ENCODE assay signal across 24 cellular contexts in the genomic region with DNA sequence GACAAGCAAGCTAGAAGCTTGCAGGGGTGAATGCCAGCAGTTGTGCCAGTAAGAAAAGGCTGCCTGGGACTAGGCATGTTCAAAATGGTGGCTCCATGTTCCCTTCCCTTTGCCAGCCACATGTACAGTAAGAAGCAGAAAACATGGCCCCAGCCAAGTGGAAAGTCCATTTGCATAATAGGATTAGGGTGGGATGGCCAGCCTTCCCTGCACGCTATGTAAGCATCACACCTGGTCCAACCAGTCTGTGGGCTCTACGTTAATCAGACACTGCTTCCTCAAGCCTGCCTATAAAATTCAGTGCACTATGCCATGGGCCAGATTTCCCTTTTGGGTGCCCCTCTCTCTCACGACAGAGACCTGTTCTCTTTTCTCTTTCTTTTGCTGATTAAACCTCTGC.
"Had no signal": no experiment of that assay in that cellular context is flagged by ENCODE, and none has a peak within 500 bp of the region (broad histone marks: within the 10 kb centered on the region; RNA-seq: fewer than 3 reads in every experiment).

No MANE protein-coding gene starts in this region.

- H3K4me3 Mint-ChIP-seq: effector memory CD8-positive, alpha-beta T cell; mesothelial cell of epicardium; naive thymus-derived CD4-positive, alpha-beta T cell; nephron; stimulated activated naive B cell treated with anti-CD40 and anti-IgM and Interleukin-4, amounts not matched to agents 10 μg/mL and 1 μg/mL and 100 μg/mL, for 72 hours; stimulated activated naive CD8-positive, alpha-beta T cell treated with anti-CD3 and anti-CD28 coated beads, Interleukin-15, Interleukin-2, amounts not matched to agents 100 ng/mL and 50 ng/mL, for 24 hours had no signal

- H3K4me3 ChIP-seq: esophagus squamous epithelium, heart right ventricle, left lung, psoas muscle, skin epidermis, spleen, thoracic aorta, tibial nerve, upper lobe of left lung had no signal

- H3K27me3 ChIP-seq: esophagus squamous epithelium, heart right ventricle, left lung, spleen, tibial nerve, upper lobe of left lung had no signal

- DNase-seq: cortex of kidney; effector memory CD8-positive, alpha-beta T cell; erythroblast; esophagus squamous epithelium; foreskin melanocyte; glutamatergic neuron; heart right ventricle; hippocampal formation; left cardiac atrium; left lung; mesenchymal stem cell; naive thymus-derived CD4-positive, alpha-beta T cell; nucleus accumbens; psoas muscle; right cardiac atrium; spleen; stimulated activated naive B cell treated with anti-CD40 and anti-IgM and Interleukin-4, amounts not matched to agents 10 μg/mL and 1 μg/mL and 100 μg/mL, for 72 hours; upper lobe of left lung had no signal

- H3K36me3 Mint-ChIP-seq: mesothelial cell of epicardium; naive thymus-derived CD4-positive, alpha-beta T cell; stimulated activated naive B cell treated with anti-CD40 and anti-IgM and Interleukin-4, amounts not matched to agents 10 μg/mL and 1 μg/mL and 100 μg/mL, for 72 hours had no signal

- H3K27ac Mint-ChIP-seq: effector memory CD8-positive, alpha-beta T cell; mesothelial cell of epicardium; naive thymus-derived CD4-positive, alpha-beta T cell; nephron; stimulated activated naive B cell treated with anti-CD40 and anti-IgM and Interleukin-4, amounts not matched to agents 10 μg/mL and 1 μg/mL and 100 μg/mL, for 72 hours; stimulated activated naive CD8-positive, alpha-beta T cell treated with anti-CD3 and anti-CD28 coated beads, Interleukin-15, Interleukin-2, amounts not matched to agents 100 ng/mL and 50 ng/mL, for 24 hours had no signal

- H3K27me3 Mint-ChIP-seq: stimulated activated naive B cell treated with anti-CD40 and anti-IgM and Interleukin-4, amounts not matched to agents 10 μg/mL and 1 μg/mL and 100 μg/mL, for 72 hours; stimulated activated naive CD8-positive, alpha-beta T cell treated with anti-CD3 and anti-CD28 coated beads, Interleukin-15, Interleukin-2, amounts not matched to agents 100 ng/mL and 50 ng/mL, for 24 hours had no signal

- H3K9me3 Mint-ChIP-seq: nephron; stimulated activated naive CD8-positive, alpha-beta T cell treated with anti-CD3 and anti-CD28 coated beads, Interleukin-15, Interleukin-2, amounts not matched to agents 100 ng/mL and 50 ng/mL, for 24 hours had no signal

- H3K27ac ChIP-seq: esophagus squamous epithelium, heart right ventricle, left lung, psoas muscle, skin epidermis, spleen, thoracic aorta, tibial nerve, upper lobe of left lung had no signal

- H3K9me3 ChIP-seq: esophagus squamous epithelium, left lung, psoas muscle, spleen, thoracic aorta, tibial nerve, upper lobe of left lung had no signal

- H3K4me1 ChIP-seq: esophagus squamous epithelium, heart right ventricle, left lung, psoas muscle, spleen, tibial nerve, upper lobe of left lung had no signal

- H3K4me1 Mint-ChIP-seq: naive thymus-derived CD4-positive, alpha-beta T cell; nephron; stimulated activated naive B cell treated with anti-CD40 and anti-IgM and Interleukin-4, amounts not matched to agents 10 μg/mL and 1 μg/mL and 100 μg/mL, for 72 hours had no signal

- H3K36me3 ChIP-seq: esophagus squamous epithelium, heart right ventricle, left lung, spleen, thoracic aorta, tibial nerve, upper lobe of left lung had no signal
